20 cellular contexts compared by ENCODE assay signal in genomic region chr11:69923196-69923595, GRCh38.
DNase-seq lines count a peak whose midpoint lies in the region; ATAC-seq and TF ChIP-seq lines count a peak whose summit lies in the region.
"Had no signal": no experiment of that assay in that cellular context is flagged by ENCODE, and none has a peak within 500 bp of the region (broad histone marks: within the 10 kb centered on the region; RNA-seq: fewer than 3 reads in every experiment).

No MANE protein-coding gene starts in this region.

- no peaks in the 10 kb centered on the region for H3K36me3 Mint-ChIP-seq in type B pancreatic cell

- peaks cover 52% of the 10 kb centered on the region for H3K27me3 Mint-ChIP-seq in type B pancreatic cell

- no peak for ATAC-seq in GM21390 (IDR thresholded peaks at IDR 0.05; ENCODE audit: unreplicated experiment)

- intact Hi-C loops in posterior vena cava (cut with DNase I), result loop anchor here (5.0 to 10.0 kb wide), 2 partner anchors 149 to 152 kb away; partner anchors contain the start of gene ANO1 (in 1 of the 2)

- peaks cover 14% of the 10 kb centered on the region for H3K27me3 ChIP-seq in iPS-15b (ENCODE audit: control insufficient read depth, insufficient read depth, low read length)

- peak overlapping the region; percentile 12 for H3K9ac ChIP-seq in iPS-15b (ENCODE audit: low read depth, low read length)
- H3K9ac ChIP-seq: GM23248 had no signal

- peaks cover 11% of the 10 kb centered on the region for H3K4me1 Mint-ChIP-seq in type B pancreatic cell (ENCODE audit: unreplicated experiment)

- in situ Hi-C loops in GM13977 (cut with MboI; ENCODE audit: low pct_unique_long_range_greater_than_20kb, low sequenced_read_pairs, unreplicated experiment), result loop anchor here (10.0 to 25.0 kb wide), 2 partner anchors 272 to 539 kb away; no protein-coding TSS in a partner anchor

- peak; percentile 45 for DNase-seq in activated effector memory CD4-positive, alpha-beta T cell treated with anti-CD3 and anti-CD28 coated beads, Interleukin-2, amount 50 U/mL, for 16 hours
- DNase-seq in activated effector memory CD4-positive, alpha-beta T cell treated with Interleukin-2 at 50 U/mL for 16 hours, result no peak
- DNase-seq in posterior vena cava (ENCODE audit: low spot score), result peak; percentile 25
- DNase-seq in type B pancreatic cell (ENCODE audit: extremely low spot score, unreplicated experiment), result no peak
- DNase-seq in GM13977 (ENCODE audit: low spot score), result no peak
- no peak for DNase-seq in SKM-1 treated with dmso at 0.1 percent for 144 hours (lab: John Stamatoyannopoulos, UW; ENCODE audit: unreplicated experiment)
- DNase-seq: COR-L47; DMS153; GDM1; GM23248; MM.1S; NCI-H1092 treated with DMSO at 0.1 percent for 48 hours; NCI-H146; NCI-H2029 treated with DMSO at 0.1 percent for 48 hours; NCI-H748 treated with DMSO at 0.1 percent for 48 hours; NK-92 treated with Interleukin-12 subunit alpha and Interleukin-12 subunit beta, amount 100 ng/mL, for 24 hours; Right ventricle myocardium superior had no signal

- no peaks in the 10 kb centered on the region for H3K4me1 ChIP-seq in iPS-15b (ENCODE audit: control insufficient read depth, insufficient read depth, low read length)
- H3K4me1 ChIP-seq: HAP-1 had no signal

- H3K36me3 ChIP-seq in iPS-15b (ENCODE audit: control insufficient read depth, insufficient read depth, low read length), result no peaks in the 10 kb centered on the region
- H3K36me3 ChIP-seq: HAP-1 had no signal

- H3K9me3 Mint-ChIP-seq in type B pancreatic cell, result no peaks in the 10 kb centered on the region

- peak overlapping the region; percentile 5 for H3K27ac Mint-ChIP-seq in type B pancreatic cell

- TF ChIP-seq CTCF in type B pancreatic cell (conservative IDR thresholded peaks at IDR 0.05), result no peak
- TF ChIP-seq CTCF in GM13977 (IDR thresholded peaks at IDR 0.05; ENCODE audit: extremely low read depth, insufficient read depth, missing control alignments), result no peak

- no peak overlapping the region for H3K4me3 ChIP-seq in iPS-15b (ENCODE audit: low read depth, low read length)
- H3K4me3 ChIP-seq: GM23248, HAP-1 had no signal

- H3K9me3 ChIP-seq in iPS-15b (ENCODE audit: control insufficient read depth, insufficient read depth, low read length), result no peaks in the 10 kb centered on the region
- H3K9me3 ChIP-seq: HAP-1 had no signal

- no peak overlapping the region for H3K4me3 Mint-ChIP-seq in type B pancreatic cell

Comparison
In these comparisons a context has a peak if more than half of its experiments do, and no peak if none do; other contexts are left out.
1. DNase-seq: peak in activated effector memory CD4-positive, alpha-beta T cell treated with anti-CD3 and anti-CD28 coated beads, Interleukin-2, amount 50 U/mL, for 16 hours (single experiment) and posterior vena cava (single experiment); none in activated effector memory CD4-positive, alpha-beta T cell treated with Interleukin-2 at 50 U/mL for 16 hours (single experiment), type B pancreatic cell (single experiment), GM13977 (single experiment) and SKM-1 treated with dmso at 0.1 percent for 144 hours (single experiment).